ENCODE assay signal across 15 cellular contexts in the genomic region with DNA sequence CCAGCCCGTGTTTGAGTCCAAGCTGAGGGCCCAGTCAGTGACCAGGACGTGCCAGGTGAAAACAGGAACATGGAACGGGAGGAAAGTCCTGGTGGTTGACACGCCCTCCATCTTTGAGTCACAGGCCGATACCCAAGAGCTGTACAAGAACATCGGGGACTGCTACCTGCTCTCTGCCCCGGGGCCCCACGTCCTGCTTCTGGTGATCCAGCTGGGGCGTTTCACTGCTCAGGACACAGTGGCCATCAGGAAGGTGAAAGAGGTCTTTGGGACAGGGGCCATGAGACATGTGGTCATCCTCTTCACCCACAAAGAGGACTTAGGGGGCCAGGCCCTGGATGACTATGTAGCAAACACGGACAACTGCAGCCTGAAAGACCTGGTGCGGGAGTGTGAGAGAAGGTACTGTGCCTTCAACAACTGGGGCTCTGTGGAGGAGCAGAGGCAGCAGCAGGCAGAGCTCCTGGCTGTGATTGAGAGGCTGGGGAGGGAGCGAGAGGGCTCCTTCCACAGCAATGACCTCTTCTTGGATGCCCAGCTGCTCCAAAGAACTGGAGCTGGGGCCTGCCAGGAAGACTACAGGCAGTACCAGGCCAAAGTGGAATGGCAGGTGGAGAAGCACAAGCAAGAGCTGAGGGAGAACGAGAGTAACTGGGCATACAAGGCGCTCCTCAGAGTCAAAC. TPM values are rescaled to one million over a fixed set of nuclear protein-coding genes. Genes with fewer than 3 reads are reported as not detected.
DNase-seq lines count a peak whose midpoint lies in the region; ATAC-seq and TF ChIP-seq lines count a peak whose summit lies in the region.
"Had no signal": no experiment of that assay in that cellular context is flagged by ENCODE, and none has a peak within 500 bp of the region (broad histone marks: within the 10 kb centered on the region; RNA-seq: fewer than 3 reads in every experiment).

No MANE protein-coding gene starts in this region.

- CTCF ChIA-PET in activated CD8-positive, alpha-beta memory T cell treated with anti-CD3 and anti-CD28 coated beads, Interleukin-2, amount 10 ng/mL, durations not matched to agents 7 days and 5 days (lab: Charles Lee) = interaction anchor here (0.8 to 2.3 kb wide), 5 partner anchors 11 to 294 kb away, joined by 3 to 17 read pairs (median 5); a partner anchor contains a TSS
- CTCF ChIA-PET in RWPE1 (lab: Yijun Ruan, JAX) = interaction anchor here (0.7 kb wide), 1 partner anchor 24 kb away, joined by 5 read pairs; no protein-coding TSS in a partner anchor

- ATAC-seq in activated CD8-positive, alpha-beta memory T cell treated with anti-CD3 and anti-CD28 coated beads, Interleukin-2, amount 10 ng/mL, durations not matched to agents 7 days and 5 days = no peak
- no peak for ATAC-seq in activated naive CD8-positive, alpha-beta T cell treated with anti-CD3 and anti-CD28 coated beads, Interleukin-2, amount 50 U/mL, for 24 hours
- no peak for ATAC-seq in foreskin keratinocyte

- H3K9me3 Mint-ChIP-seq in activated CD8-positive, alpha-beta memory T cell treated with anti-CD3 and anti-CD28 coated beads, Interleukin-2, amount 10 ng/mL, durations not matched to agents 7 days and 5 days (ENCODE audit: low read depth) = no peaks in the 10 kb centered on the region
- H3K9me3 Mint-ChIP-seq in activated naive CD8-positive, alpha-beta T cell treated with anti-CD3 and anti-CD28 coated beads, Interleukin-2, amount 50 U/mL, for 24 hours = peaks cover 3% of the 10 kb centered on the region

- peak overlapping the region; percentile 94 for H3K4me3 Mint-ChIP-seq in activated CD8-positive, alpha-beta memory T cell treated with anti-CD3 and anti-CD28 coated beads, Interleukin-2, amount 10 ng/mL, durations not matched to agents 7 days and 5 days
- H3K4me3 Mint-ChIP-seq in activated naive CD8-positive, alpha-beta T cell treated with anti-CD3 and anti-CD28 coated beads, Interleukin-2, amount 50 U/mL, for 24 hours = peak overlapping the region; percentile 91

- H3K36me3 ChIP-seq in Peyer's patch (peaks cover 0 to 19% (median 0%) of the 10 kb centered on the region in 3 donors), spleen (peaks cover 0 to 54% (median 34%) of the 10 kb centered on the region in 6 donors)

- peaks cover 73% of the 10 kb centered on the region for H3K4me1 Mint-ChIP-seq in activated CD8-positive, alpha-beta memory T cell treated with anti-CD3 and anti-CD28 coated beads, Interleukin-2, amount 10 ng/mL, durations not matched to agents 7 days and 5 days
- peaks cover 81% of the 10 kb centered on the region for H3K4me1 Mint-ChIP-seq in activated naive CD8-positive, alpha-beta T cell treated with anti-CD3 and anti-CD28 coated beads, Interleukin-2, amount 50 U/mL, for 24 hours

- peak overlapping the region; percentile 82 for H3K27ac Mint-ChIP-seq in activated CD8-positive, alpha-beta memory T cell treated with anti-CD3 and anti-CD28 coated beads, Interleukin-2, amount 10 ng/mL, durations not matched to agents 7 days and 5 days
- H3K27ac Mint-ChIP-seq in activated naive CD8-positive, alpha-beta T cell treated with anti-CD3 and anti-CD28 coated beads, Interleukin-2, amount 50 U/mL, for 24 hours = peak overlapping the region; percentile 94

- TF ChIP-seq POLR2A in Peyer's patch (IDR thresholded peaks at IDR 0.05) (no peak), spleen (IDR thresholded peaks at IDR 0.05) (no peak)

- H3K27ac ChIP-seq in Peyer's patch (peak overlapping the region in 2 of 4 donors; percentile 27 to 68), spleen (peak overlapping the region in 6 of 8 donors; percentile 24 to 90 (median 60)), foreskin keratinocyte (no peak overlapping the region), RWPE1 (no peak overlapping the region)

- no peak for DNase-seq in activated CD8-positive, alpha-beta memory T cell treated with anti-CD3 and anti-CD28 coated beads, Interleukin-2, amount 10 ng/mL, durations not matched to agents 7 days and 5 days
- no peak for DNase-seq in activated CD8-positive, alpha-beta memory T cell treated with anti-CD3 and anti-CD28 coated beads, Interleukin-2, amount 50 U/mL, for 4 hours
- DNase-seq in Peyer's patch (no peak), spleen (no peak), foreskin keratinocyte (no peak), RWPE1 (ENCODE audit: low spot score) (no peak), AML-193 (lab: John Stamatoyannopoulos, UW) (no peak)
- no peak for DNase-seq in activated naive CD8-positive, alpha-beta T cell treated with anti-CD3 and anti-CD28 coated beads, Interleukin-2, amount 50 U/mL, for 24 hours
- DNase-seq: effector CD4-positive, alpha-beta T cell; EL; NCI-H1930; NCI-H446 treated with DMSO at 0.1 percent for 48 hours; posterior cingulate gyrus; SHP77 treated with DMSO at 0.1 percent for 48 hours had no signal

- H3K27me3 Mint-ChIP-seq in activated CD8-positive, alpha-beta memory T cell treated with anti-CD3 and anti-CD28 coated beads, Interleukin-2, amount 10 ng/mL, durations not matched to agents 7 days and 5 days = no peaks in the 10 kb centered on the region
- H3K27me3 Mint-ChIP-seq in activated naive CD8-positive, alpha-beta T cell treated with anti-CD3 and anti-CD28 coated beads, Interleukin-2, amount 50 U/mL, for 24 hours = no peaks in the 10 kb centered on the region

- no peak for TF ChIP-seq CTCF in Peyer's patch (IDR thresholded peaks at IDR 0.05)
- TF ChIP-seq CTCF in spleen (IDR thresholded peaks at IDR 0.05 in 8 of 11, conservative IDR thresholded peaks at IDR 0.05 in 3 of 11) = no peak
- TF ChIP-seq CTCF in foreskin keratinocyte (conservative IDR thresholded peaks at IDR 0.05) = no peak
- no peak for TF ChIP-seq CTCF in RWPE1 (conservative IDR thresholded peaks at IDR 0.05; ENCODE audit: low read depth)

- 72 to 85% (median 80%) methylated on average over 14 of the region's 14 CpGs for WGBS in spleen, 5 donors

- peaks cover 79% of the 10 kb centered on the region for H3K36me3 Mint-ChIP-seq in activated CD8-positive, alpha-beta memory T cell treated with anti-CD3 and anti-CD28 coated beads, Interleukin-2, amount 10 ng/mL, durations not matched to agents 7 days and 5 days
- H3K36me3 Mint-ChIP-seq in activated naive CD8-positive, alpha-beta T cell treated with anti-CD3 and anti-CD28 coated beads, Interleukin-2, amount 50 U/mL, for 24 hours (ENCODE audit: low read depth) = peaks cover 74% of the 10 kb centered on the region

- POLR2A ChIA-PET in RWPE1 (lab: Yijun Ruan, JAX; ENCODE audit: low non-redundant PET) = no interaction called here

- peaks cover 0 to 10% (median 0%) of the 10 kb centered on the region in 4 donors for H3K4me1 ChIP-seq in Peyer's patch
- H3K4me1 ChIP-seq in spleen = peaks cover 10 to 95% (median 59%) of the 10 kb centered on the region in 6 donors
- H3K4me1 ChIP-seq in foreskin keratinocyte = no peaks in the 10 kb centered on the region

- H3K27me3 ChIP-seq in Peyer's patch = no peaks in the 10 kb centered on the region
- no peaks in the 10 kb centered on the region for H3K27me3 ChIP-seq in spleen (replicated peaks in 1 of 7)
- H3K27me3 ChIP-seq in foreskin keratinocyte = no peaks in the 10 kb centered on the region

- intact Hi-C loops in spleen (cut with DNase I; ENCODE audit: low total_unique reads) = no loop called here

- H3K4me3 ChIP-seq in Peyer's patch (peak overlapping the region in 3 of 4 donors; percentile 3 to 56 (median 18)), spleen (peak overlapping the region in 6 of 8 donors; percentile 10 to 84 (median 62))

- H3K9me3 ChIP-seq in Peyer's patch (no peaks in the 10 kb centered on the region), spleen (no peaks in the 10 kb centered on the region)

RNA-seq across cellular contexts. Expression of a gene that starts 5.2 kb away (rescaled TPM):
- total RNA-seq in activated CD8-positive, alpha-beta memory T cell treated with anti-CD3 and anti-CD28 coated beads, Interleukin-2, amount 10 ng/mL, durations not matched to agents 7 days and 5 days = 10 to 100 TPM; 41.0 to 42.5 TPM
- 10 to 100 TPM; 11.9 to 47.0 (median 24.4) TPM for total RNA-seq in Peyer's patch
- 100 to 1,000 TPM in 3 of 7 donors, 10 to 100 TPM in 4; 34.0 to 183 (median 90.6) TPM for total RNA-seq in spleen
- polyA plus RNA-seq in spleen = 100 to 1,000 TPM in 1 of 3 donors, 10 to 100 TPM in 2; 70.2 to 114 (median 75.9) TPM
- not detected in 2 replicates for total RNA-seq in foreskin keratinocyte
- polyA plus RNA-seq in foreskin keratinocyte = not detected in 2 replicates
- total RNA-seq: MCF 10A had no signal

RNA-seq across cellular contexts. Expression of a gene that starts 26.0 kb away (rescaled TPM):
- total RNA-seq in activated CD8-positive, alpha-beta memory T cell treated with anti-CD3 and anti-CD28 coated beads, Interleukin-2, amount 10 ng/mL, durations not matched to agents 7 days and 5 days = 10 to 100 TPM in 1 of 2 experiments, 1 to 10 TPM in 1; 6.8 to 12.4 TPM
- total RNA-seq in Peyer's patch = 1 to 10 TPM; 1.8 to 7.4 (median 3.6) TPM
- total RNA-seq in spleen = 10 to 100 TPM; 16.4 to 61.2 (median 48.1) TPM
- polyA plus RNA-seq in spleen = 10 to 100 TPM in 2 of 3 donors, 1 to 10 TPM in 1; 8.7 to 31.2 (median 14.1) TPM
- total RNA-seq in foreskin keratinocyte = not detected in 2 replicates
- not detected in 2 replicates for polyA plus RNA-seq in foreskin keratinocyte
- total RNA-seq: MCF 10A had no signal

RNA-seq across cellular contexts. Expression of a gene that starts 56.9 kb away (rescaled TPM):
- total RNA-seq in activated CD8-positive, alpha-beta memory T cell treated with anti-CD3 and anti-CD28 coated beads, Interleukin-2, amount 10 ng/mL, durations not matched to agents 7 days and 5 days = 10 to 100 TPM; 60.3 to 80.0 TPM
- total RNA-seq in Peyer's patch = 10 to 100 TPM in 1 of 4 donors, 1 to 10 TPM in 3; 4.8 to 17.3 (median 9.1) TPM
- 100 to 1,000 TPM in 1 of 7 donors, 10 to 100 TPM in 6; 48.6 to 126 (median 85.4) TPM for total RNA-seq in spleen
- polyA plus RNA-seq in spleen = 10 to 100 TPM; 33.9 to 48.5 (median 47.5) TPM
- total RNA-seq in foreskin keratinocyte = 0.25 and 0.41 TPM in 2 replicates
- polyA plus RNA-seq in foreskin keratinocyte = 0.14 and 0.25 TPM in 2 replicates
- total RNA-seq: MCF 10A had no signal

RNA-seq across cellular contexts. Expression of a gene that starts 57.7 kb away (rescaled TPM):
- not detected for total RNA-seq in activated CD8-positive, alpha-beta memory T cell treated with anti-CD3 and anti-CD28 coated beads, Interleukin-2, amount 10 ng/mL, durations not matched to agents 7 days and 5 days
- total RNA-seq in Peyer's patch = 100 to 1,000 TPM in 3 of 4 donors, 10 to 100 TPM in 1; 93.3 to 394 (median 300) TPM
- total RNA-seq in spleen = 100 to 1,000 TPM in 3 of 7 donors, 10 to 100 TPM in 4; 56.1 to 107 (median 75.5) TPM
- polyA plus RNA-seq in spleen = 100 to 1,000 TPM in 1 of 3 donors, 10 to 100 TPM in 2; 70.0 to 101 (median 88.9) TPM
- not detected in 2 replicates for total RNA-seq in foreskin keratinocyte
- polyA plus RNA-seq in foreskin keratinocyte = not detected in 2 replicates

RNA-seq across cellular contexts. Expression of a gene that starts 58.1 kb away (rescaled TPM):
- not detected for total RNA-seq in activated CD8-positive, alpha-beta memory T cell treated with anti-CD3 and anti-CD28 coated beads, Interleukin-2, amount 10 ng/mL, durations not matched to agents 7 days and 5 days
- total RNA-seq in Peyer's patch = 100 to 1,000 TPM in 3 of 4 donors, 10 to 100 TPM in 1; 88.3 to 338 (median 232) TPM
- total RNA-seq in spleen = 10 to 100 TPM; 28.6 to 84.6 (median 57.1) TPM
- polyA plus RNA-seq in spleen = 10 to 100 TPM; 52.5 to 77.9 (median 62.9) TPM
- total RNA-seq in foreskin keratinocyte = not detected in 2 replicates
- polyA plus RNA-seq in foreskin keratinocyte = not detected in 2 replicates
- total RNA-seq: MCF 10A had no signal

Comparison
In these comparisons a context has a peak if more than half of its experiments do, and no peak if none do; other contexts are left out.
1. H3K27ac ChIP-seq: peak in spleen (6 of 8); none in foreskin keratinocyte (single experiment) and RWPE1 (single experiment).
2. RNA of a gene that starts 5.2 kb away (total RNA-seq): 34.0 to 183 TPM in spleen, 41.0 to 42.5 TPM in activated CD8-positive, alpha-beta memory T cell treated with anti-CD3 and anti-CD28 coated beads, Interleukin-2, amount 10 ng/mL, durations not matched to agents 7 days and 5 days and 11.9 to 47.0 TPM in Peyer's patch; not detected in foreskin keratinocyte; every median in the first group is over 10 times any median in the second.